In genomic region chr16:57892447-57893096, GRCh38 we compare ENCODE assay signal across 9 cellular contexts.
DNase-seq lines count a peak whose midpoint lies in the region; ATAC-seq and TF ChIP-seq lines count a peak whose summit lies in the region.
"Had no signal": no experiment of that assay in that cellular context is flagged by ENCODE, and none has a peak within 500 bp of the region (broad histone marks: within the 10 kb centered on the region; RNA-seq: fewer than 3 reads in every experiment).

No MANE protein-coding gene starts in this region.

- H3K4me1 ChIP-seq in right atrium auricular region = peaks cover 0 to 5% of the 10 kb centered on the region in 2 donors
- peaks cover 36 to 86% of the 10 kb centered on the region in 2 donors for H3K4me1 ChIP-seq in left lung
- H3K4me1 ChIP-seq in upper lobe of left lung = peaks cover 43 to 55% (median 50%) of the 10 kb centered on the region in 4 donors

- H3K27me3 ChIP-seq in right atrium auricular region (no peaks in the 10 kb centered on the region), left lung (no peaks in the 10 kb centered on the region), upper lobe of left lung (no peaks in the 10 kb centered on the region)

- WGBS in upper lobe of left lung, 2 donors = 56 to 57% methylated on average over 10 of the region's 10 CpGs

- TF ChIP-seq CTCF in right atrium auricular region (IDR thresholded peaks at IDR 0.05) = no peak
- TF ChIP-seq CTCF in astrocyte of the spinal cord (IDR thresholded peaks at IDR 0.05; ENCODE audit: low read depth, low read length) = no peak
- TF ChIP-seq CTCF in left lung (IDR thresholded peaks at IDR 0.05) = no peak
- no peak for TF ChIP-seq CTCF in upper lobe of left lung (IDR thresholded peaks at IDR 0.05)

- H3K4me3 ChIP-seq in right atrium auricular region = no peak overlapping the region
- H3K4me3 ChIP-seq in astrocyte of the spinal cord (ENCODE audit: low read depth, low read length) = no peak overlapping the region
- peak overlapping the region in 1 of 2 donors; percentile 31 for H3K4me3 ChIP-seq in left lung
- H3K4me3 ChIP-seq in upper lobe of left lung = peak overlapping the region in 2 of 4 donors; percentile 0 to 4

- intact Hi-C loops in Right ventricle myocardium inferior (cut with DNase I) (no loop called here), left lung (cut with DNase I) (no loop called here)

- H3K27ac ChIP-seq in right atrium auricular region = no peak overlapping the region
- peak overlapping the region; percentile 89 to 97 for H3K27ac ChIP-seq in left lung
- peak overlapping the region; percentile 81 to 90 (median 87) for H3K27ac ChIP-seq in upper lobe of left lung

- H3K36me3 ChIP-seq in right atrium auricular region (no peaks in the 10 kb centered on the region), left lung (no peaks in the 10 kb centered on the region), upper lobe of left lung (no peaks in the 10 kb centered on the region)

- DNase-seq in Right ventricle myocardium inferior (ENCODE audit: missing footprints) = peak; percentile 77
- DNase-seq in right atrium auricular region (ENCODE audit: low spot score) = no peak
- DNase-seq in astrocyte of the spinal cord (ENCODE audit: low read depth, low spot score) = peak; percentile 27
- peak; percentile 69 to 80 for DNase-seq in left lung
- peak in 1 of 2 donors; percentile 68 for DNase-seq in upper lobe of left lung
- DNase-seq in GOT3 (lab: John Stamatoyannopoulos, UW) = no peak
- DNase-seq: stimulated activated CD4-positive, alpha-beta T cell treated with anti-CD3 and anti-CD28 coated beads, Interleukin-1b, Interleukin-23, amount 100 ng/mL, for 48 hours had no signal

- H3K9me3 ChIP-seq in right atrium auricular region = no peaks in the 10 kb centered on the region
- no peaks in the 10 kb centered on the region for H3K9me3 ChIP-seq in left lung
- no peaks in the 10 kb centered on the region for H3K9me3 ChIP-seq in upper lobe of left lung

- no peak for TF ChIP-seq EP300 in upper lobe of left lung (IDR thresholded peaks at IDR 0.05)

- peak in 1 of 4 donors; percentile 66 for TF ChIP-seq POLR2A in upper lobe of left lung (IDR thresholded peaks at IDR 0.05)

- in situ Hi-C loops in astrocyte of the spinal cord (cut with HindIII; ENCODE audit: low sequenced_read_pairs) = no loop called here

- ATAC-seq in Right ventricle myocardium inferior (peak; percentile 16), left lung (peak; percentile 1), upper lobe of left lung (ENCODE audit: low FRiP score in 2 of 2) (peak in 1 of 2 donors; percentile 39), GM18861 (IDR thresholded peaks at IDR 0.05; ENCODE audit: unreplicated experiment) (no peak), GM21619 (IDR thresholded peaks at IDR 0.05; ENCODE audit: unreplicated experiment) (no peak)

Comparison
In these comparisons a context has a peak if more than half of its experiments do, and no peak if none do; other contexts are left out.
1. DNase-seq: peak in Right ventricle myocardium inferior (single experiment), astrocyte of the spinal cord (single experiment) and left lung (2 of 2); none in right atrium auricular region (single experiment) and GOT3 (single experiment).
2. ATAC-seq: peak in Right ventricle myocardium inferior (single experiment) and left lung (single experiment); none in GM18861 (single experiment) and GM21619 (single experiment).
3. H3K27ac ChIP-seq: peak in left lung (2 of 2) and upper lobe of left lung (4 of 4); none in right atrium auricular region (0 of 2).